In the genomic region with DNA sequence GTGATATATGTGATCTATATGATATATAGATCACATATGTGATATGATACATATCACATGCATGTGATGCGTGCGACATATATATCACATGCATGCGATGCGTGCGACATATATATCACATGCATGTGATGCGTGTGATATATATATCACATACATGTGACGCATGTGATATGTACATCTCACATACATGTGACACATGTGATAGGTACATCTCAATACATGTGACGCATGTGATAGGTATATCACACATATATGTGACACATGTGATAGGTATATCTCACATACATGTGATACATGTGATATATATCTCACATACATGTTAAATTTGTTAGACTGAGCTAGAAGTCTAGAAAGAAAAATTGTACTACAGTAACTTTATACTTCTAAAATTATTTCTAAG, we compare ENCODE assay signal across 31 cellular contexts.
"Had no signal": no experiment of that assay in that cellular context is flagged by ENCODE, and none has a peak within 500 bp of the region (broad histone marks: within the 10 kb centered on the region; RNA-seq: fewer than 3 reads in every experiment).

No MANE protein-coding gene starts in this region.

- H3K9me3 ChIP-seq: ovary, psoas muscle, spleen, suprapubic skin, testis, tibial artery, transverse colon, upper lobe of right lung, uterus had no signal

- H3K79me2 ChIP-seq: parathyroid adenoma had no signal

- H3K4me3 Mint-ChIP-seq: natural killer cell; nephron; neural progenitor cell; stimulated activated memory B cell treated with anti-CD40 and anti-IgM and Interleukin-4, amounts not matched to agents 10 μg/mL and 1 μg/mL and 100 μg/mL, for 72 hours; stimulated activated naive CD8-positive, alpha-beta T cell treated with anti-CD3 and anti-CD28 coated beads, Interleukin-15, amount 100 ng/mL, for 72 hours; type B pancreatic cell had no signal

- H3K4me1 Mint-ChIP-seq: natural killer cell; nephron; neural progenitor cell; stimulated activated memory B cell treated with anti-CD40 and anti-IgM and Interleukin-4, amounts not matched to agents 10 μg/mL and 1 μg/mL and 100 μg/mL, for 72 hours; stimulated activated naive CD8-positive, alpha-beta T cell treated with anti-CD3 and anti-CD28 coated beads, Interleukin-15, amount 100 ng/mL, for 72 hours had no signal

- H2AFZ ChIP-seq: neural progenitor cell, parathyroid adenoma had no signal

- ATAC-seq: natural killer cell; psoas muscle; right cardiac atrium; sciatic nerve; stimulated activated memory B cell treated with anti-CD40 and anti-IgM and Interleukin-4, amounts not matched to agents 10 μg/mL and 1 μg/mL and 100 μg/mL, for 72 hours; stimulated activated naive CD8-positive, alpha-beta T cell treated with anti-CD3 and anti-CD28 coated beads, Interleukin-15, amount 100 ng/mL, for 72 hours; stimulated activated naive CD8-positive, alpha-beta T cell treated with anti-CD3 and anti-CD28 coated beads, Interleukin-15, Interleukin-2, amounts not matched to agents 100 U/mL and 50 U/mL, for 24 hours; upper lobe of right lung had no signal

- H3K27me3 ChIP-seq: neural progenitor cell, ovary, spleen, suprapubic skin, testis, tibial artery, transverse colon, upper lobe of right lung, uterus had no signal

- H3K9me3 Mint-ChIP-seq: nephron; stimulated activated memory B cell treated with anti-CD40 and anti-IgM and Interleukin-4, amounts not matched to agents 10 μg/mL and 1 μg/mL and 100 μg/mL, for 72 hours; stimulated activated naive CD8-positive, alpha-beta T cell treated with anti-CD3 and anti-CD28 coated beads, Interleukin-15, amount 100 ng/mL, for 72 hours; type B pancreatic cell had no signal

- H3K27ac ChIP-seq: neural progenitor cell, ovary, parathyroid adenoma, psoas muscle, skin epidermis, spleen, suprapubic skin, testis, tibial artery, transverse colon, upper lobe of right lung, uterus had no signal

- H3K27me3 Mint-ChIP-seq: progenitor cell of endocrine pancreas; stimulated activated memory B cell treated with anti-CD40 and anti-IgM and Interleukin-4, amounts not matched to agents 10 μg/mL and 1 μg/mL and 100 μg/mL, for 72 hours; stimulated activated naive CD8-positive, alpha-beta T cell treated with anti-CD3 and anti-CD28 coated beads, Interleukin-15, amount 100 ng/mL, for 72 hours; type B pancreatic cell had no signal

- H3K9ac ChIP-seq: neural progenitor cell, parathyroid adenoma had no signal

- H3K4me3 ChIP-seq: neural progenitor cell, ovary, psoas muscle, skin epidermis, smooth muscle cell, spleen, suprapubic skin, testis, tibial artery, transverse colon, upper lobe of right lung, uterus had no signal

- H3K36me3 Mint-ChIP-seq: natural killer cell; neural progenitor cell; stimulated activated memory B cell treated with anti-CD40 and anti-IgM and Interleukin-4, amounts not matched to agents 10 μg/mL and 1 μg/mL and 100 μg/mL, for 72 hours; type B pancreatic cell had no signal

- H3K27ac Mint-ChIP-seq: natural killer cell; nephron; neural progenitor cell; progenitor cell of endocrine pancreas; stimulated activated memory B cell treated with anti-CD40 and anti-IgM and Interleukin-4, amounts not matched to agents 10 μg/mL and 1 μg/mL and 100 μg/mL, for 72 hours; stimulated activated naive CD8-positive, alpha-beta T cell treated with anti-CD3 and anti-CD28 coated beads, Interleukin-15, amount 100 ng/mL, for 72 hours; type B pancreatic cell had no signal

- H3K4me2 ChIP-seq: neural progenitor cell, smooth muscle cell had no signal

- H3K4me1 ChIP-seq: neural progenitor cell, parathyroid adenoma, psoas muscle, spleen, suprapubic skin, testis, tibial artery, transverse colon, upper lobe of right lung, uterus had no signal

- DNase-seq: natural killer cell; occipital lobe; ovary; posterior cingulate gyrus; psoas muscle; right cardiac atrium; spleen; stimulated activated CD4-positive, alpha-beta T cell treated with anti-CD3 and anti-CD28 coated beads, Interleukin-12 subunit alpha, Interleukin-12 subunit beta, amount 100 ng/mL, for 4 hours; stimulated activated CD4-positive, alpha-beta T cell treated with anti-CD3 and anti-CD28 coated beads, Interleukin-1b, Interleukin-23, amount 100 ng/mL, for 48 hours; stimulated activated CD4-positive, alpha-beta T cell treated with anti-CD3 and anti-CD28 coated beads, Interleukin-4, amount 100 ng/mL, for 1 hour; stimulated activated CD4-positive, alpha-beta T cell treated with anti-CD3 and anti-CD28 coated beads, Interleukin-4, amount 100 ng/mL, for 4 hours; stimulated activated CD8-positive, alpha-beta memory T cell treated with anti-CD3 and anti-CD28 coated beads, Interleukin-4, amount 100 ng/mL, for 48 hours; stimulated activated naive CD4-positive, alpha-beta T cell; stimulated activated naive CD8-positive, alpha-beta T cell treated with anti-CD3 and anti-CD28 coated beads, Interleukin-15, amount 100 ng/mL, for 72 hours; stimulated activated naive CD8-positive, alpha-beta T cell treated with anti-CD3 and anti-CD28 coated beads, Interleukin-15, Interleukin-2, amounts not matched to agents 100 U/mL and 50 U/mL, for 24 hours; substantia nigra; testis; tibial artery; transverse colon; upper lobe of right lung; uterus had no signal

- H3K36me3 ChIP-seq: neural progenitor cell, ovary, spleen, suprapubic skin, tibial artery, transverse colon, upper lobe of right lung, uterus had no signal
